2 cellular contexts compared by ENCODE assay signal in genomic region chr17:16217002-16217635, GRCh38.
TF ChIP-seq lines count a peak whose summit lies in the region.

Gene PIGL (plus strand): TSS chr17:16217210. CDS start chr17:16217227, 17 bp downstream.

TF ChIP-seq in HEK293, 187 proteins besides CTCF, POLR2A, EP300 and RAD21 (continued from another document and continues in another):
- TF ChIP-seq ZSCAN4 (tag by site-specific recombination; IDR thresholded peaks at IDR 0.05) (peak; percentile 64), ZBTB21 (tag by site-specific recombination; IDR thresholded peaks at IDR 0.05) (peak; percentile 51; the same call in 1 of the 2 replicates), KLF10 (tag by site-specific recombination; IDR thresholded peaks at IDR 0.05) (0 out of 2 replicates have a peak, but pooled peaks have one; percentile 34), SCRT2 (tag by site-specific recombination; IDR thresholded peaks at IDR 0.05) (no peak), ZSCAN5A (tag by site-specific recombination; IDR thresholded peaks at IDR 0.05) (0 out of 2 replicates have a peak, but pooled peaks have one; percentile 40), ZFHX2 (tag by site-specific recombination; conservative IDR thresholded peaks at IDR 0.05) (peak; percentile 63), ZNF211 (tag by site-specific recombination; IDR thresholded peaks at IDR 0.05; ENCODE audit: low read depth) (no peak), ZNF449 (tag by site-specific recombination; IDR thresholded peaks at IDR 0.05) (peak; percentile 52; the same call in 1 of the 2 replicates), ZFP37 (tag by site-specific recombination; IDR thresholded peaks at IDR 0.05) (no peak; the same call in none of the 2 replicates), AEBP2 (tag by site-specific recombination; IDR thresholded peaks at IDR 0.05; ENCODE audit: borderline replicate concordance) (no peak), ZNF354C (tag by site-specific recombination; IDR thresholded peaks at IDR 0.05; ENCODE audit: borderline replicate concordance, low read depth) (no peak), ZXDB (tag by site-specific recombination; IDR thresholded peaks at IDR 0.05) (peak; percentile 90), ZBTB26 (tag by site-specific recombination; optimal IDR thresholded peaks at IDR 0.05) (peak; percentile 26), ZNF239 (tag by site-specific recombination; IDR thresholded peaks at IDR 0.05) (peak; percentile 26; the same call in 1 of the 2 replicates), ZNF394 (tag by site-specific recombination; IDR thresholded peaks at IDR 0.05; ENCODE audit: borderline replicate concordance) (peak; percentile 65; the same call in 1 of the 2 replicates), INSM2 (tag by site-specific recombination; IDR thresholded peaks at IDR 0.05) (peak; percentile 76), ZNF112 (tag by site-specific recombination; IDR thresholded peaks at IDR 0.05) (no peak)

TF ChIP-seq in GM12878, 131 proteins besides CTCF, POLR2A, EP300 and RAD21 (continued from another document and continues in another):
- TF ChIP-seq ZNF592 (IDR thresholded peaks at IDR 0.05) (peak; percentile 79), IKZF2 (IDR thresholded peaks at IDR 0.05) (peak; percentile 68 to 77; a peak in 3 of 4 replicates), ZNF622 (IDR thresholded peaks at IDR 0.05) (no peak), NFIC (IDR thresholded peaks at IDR 0.05; ENCODE audit: low read depth, low read length) (peak; percentile 10; the same call in 1 of the 2 replicates), RCOR1 (conservative IDR thresholded peaks at IDR 0.05; ENCODE audit: low read depth, low read length) (no peak), CUX1 (IDR thresholded peaks at IDR 0.05; ENCODE audit: insufficient replicate concordance, low read depth, low read length) (peak; percentile 34), SPI1 (IDR thresholded peaks at IDR 0.05; ENCODE audit: borderline replicate concordance, insufficient read depth, low read depth, low read length) (no peak), MEF2A (IDR thresholded peaks at IDR 0.05; ENCODE audit: insufficient read depth, low read depth, low read length) (peak; percentile 76), NR2F1 (conservative IDR thresholded peaks at IDR 0.05) (peak; percentile 55; the same call in 1 of the 2 replicates), ZNF24 (IDR thresholded peaks at IDR 0.05) (peak; percentile 25; the same call in 1 of the 2 replicates), SMAD1 (IDR thresholded peaks at IDR 0.05; ENCODE audit: low read depth, partially characterized antibody) (peak; percentile 50), BHLHE40 (IDR thresholded peaks at IDR 0.05; ENCODE audit: borderline replicate concordance in 1 of 2, low read depth in 2 of 2, low read length in 1 of 2) (peak in 1 of 2 experiments; percentile 21; a peak in 1 of 4 replicates), MLLT1 (IDR thresholded peaks at IDR 0.05) (no peak), HDAC2 (IDR thresholded peaks at IDR 0.05) (0 out of 2 replicates have a peak, but pooled peaks have one; percentile 74), CHD4 (IDR thresholded peaks at IDR 0.05) (no peak), PKNOX1 (IDR thresholded peaks at IDR 0.05) (no peak), PBX3 (IDR thresholded peaks at IDR 0.05; ENCODE audit: insufficient replicate concordance, low read depth, low read length) (no peak), RUNX3 (IDR thresholded peaks at IDR 0.05; ENCODE audit: low read length) (peak; percentile 97), NR2C2 (IDR thresholded peaks at IDR 0.05; ENCODE audit: borderline replicate concordance, control insufficient read depth, insufficient read length, low read depth) (no peak), BRCA1 (IDR thresholded peaks at IDR 0.05; ENCODE audit: low read depth, low read length) (no peak), SMAD5 (IDR thresholded peaks at IDR 0.05; ENCODE audit: low read depth) (peak; percentile 91), MXI1 (IDR thresholded peaks at IDR 0.05; ENCODE audit: low read depth, low read length) (peak; percentile 94), ZNF687 (IDR thresholded peaks at IDR 0.05) (peak; percentile 97), ASH2L (IDR thresholded peaks at IDR 0.05; ENCODE audit: borderline replicate concordance, low read depth) (0 out of 2 replicates have a peak, but pooled peaks have one; percentile 28), YBX1 (IDR thresholded peaks at IDR 0.05) (no peak), PAX5 (IDR thresholded peaks at IDR 0.05; ENCODE audit: borderline replicate concordance, low read depth, low read length) (peak; percentile 59; the same call in 1 of the 2 replicates), POLR2AphosphoS2 (IDR thresholded peaks at IDR 0.05; ENCODE audit: low read depth, low read length) (peak; percentile 93), ETV6 (conservative IDR thresholded peaks at IDR 0.05 in 1 of 2, IDR thresholded peaks at IDR 0.05 in 1 of 2; ENCODE audit: borderline replicate concordance in 1 of 2, low read depth in 1 of 2) (peak in 1 of 2 experiments; percentile 56; a peak in 1 of 4 replicates), STAT3 (IDR thresholded peaks at IDR 0.05; ENCODE audit: low read depth, low read length) (peak; percentile 92; the same call in 1 of the 2 replicates), CREB1 (IDR thresholded peaks at IDR 0.05; ENCODE audit: low read depth) (peak; percentile 78), IKZF1 (conservative IDR thresholded peaks at IDR 0.05) (peak; percentile 92), CBFB (IDR thresholded peaks at IDR 0.05; ENCODE audit: low read depth) (peak; percentile 87), BCL11A (IDR thresholded peaks at IDR 0.05; ENCODE audit: low read depth, low read length) (no peak), EED (IDR thresholded peaks at IDR 0.05; ENCODE audit: low read depth) (peak; percentile 73)
